Comparison of ENCODE assay signal across 19 cellular contexts in genomic region chr2:158995677-158996049, GRCh38. TPM values are rescaled to one million over a fixed set of nuclear protein-coding genes. Genes with fewer than 3 reads are reported as not detected.
DNase-seq lines count a peak whose midpoint lies in the region; ATAC-seq and TF ChIP-seq lines count a peak whose summit lies in the region.
"Had no signal": no experiment of that assay in that cellular context is flagged by ENCODE, and none has a peak within 500 bp of the region (broad histone marks: within the 10 kb centered on the region; RNA-seq: fewer than 3 reads in every experiment).

No MANE protein-coding gene starts in this region.

- no peak for DNase-seq in Right ventricle myocardium superior
- DNase-seq in Right ventricle myocardium inferior (ENCODE audit: missing footprints): no peak
- DNase-seq in RWPE1 (ENCODE audit: low spot score): no peak
- peak; percentile 77 for DNase-seq in islet precursor cell
- no peak for DNase-seq in type B pancreatic cell (ENCODE audit: extremely low spot score, unreplicated experiment)
- DNase-seq in NCI-H526 treated with DMSO at 0.1 percent for 48 hours (lab: John Stamatoyannopoulos, UW): no peak
- no peak for DNase-seq in activated CD4-positive, alpha-beta memory T cell treated with anti-CD3 and anti-CD28 coated beads for 36 hours
- DNase-seq: activated CD4-positive, alpha-beta T cell treated with anti-CD3 and anti-CD28 coated beads, Interleukin-2, amount 50 U/mL, for 1 hour; activated CD8-positive, alpha-beta memory T cell treated with anti-CD3 and anti-CD28 coated beads, Interleukin-2, amount 50 U/mL, for 4 hours; activated naive CD8-positive, alpha-beta T cell treated with anti-CD3 and anti-CD28 coated beads for 36 hours; brain microvascular endothelial cell; colonic mucosa; NCI-H2081 treated with DMSO at 0.1 percent for 48 hours; NCI-H446; spleen; stimulated activated naive CD8-positive, alpha-beta T cell treated with anti-CD3 and anti-CD28 coated beads, Interleukin-15, amount 100 ng/mL, for 72 hours had no signal

- POLR2A ChIA-PET in RWPE1 (lab: Yijun Ruan, JAX; ENCODE audit: low non-redundant PET): no interaction called here
- POLR2A ChIA-PET in activated CD4-positive, alpha-beta memory T cell treated with anti-CD3 and anti-CD28 coated beads for 36 hours (lab: Charles Lee): no interaction called here

- H3K27ac Mint-ChIP-seq in type B pancreatic cell: peak overlapping the region; percentile 34
- H3K27ac Mint-ChIP-seq in activated CD4-positive, alpha-beta memory T cell treated with anti-CD3 and anti-CD28 coated beads for 36 hours: no peak overlapping the region
- H3K27ac Mint-ChIP-seq: activated naive CD8-positive, alpha-beta T cell treated with anti-CD3 and anti-CD28 coated beads for 36 hours; activated T-helper 2 cell treated with anti-CD3 and anti-CD28 coated beads, Interferon-gamma antibody, Interleukin-2, Interleukin-4, amounts not matched to agents 10 μg/mL and 5 μg/mL and 100 μg/mL, durations not matched to agents 14 hours and 24 hours and 36 hours; stimulated activated naive CD8-positive, alpha-beta T cell treated with anti-CD3 and anti-CD28 coated beads, Interleukin-15, amount 100 ng/mL, for 72 hours had no signal

- intact Hi-C loops in Right ventricle myocardium superior (cut with DNase I) (no loop called here), Right ventricle myocardium inferior (cut with DNase I) (no loop called here)
- intact Hi-C loops in activated CD4-positive, alpha-beta memory T cell treated with anti-CD3 and anti-CD28 coated beads for 36 hours (cut with micrococcal nuclease): no loop called here

- peak overlapping the region; percentile 12 for H3K4me3 Mint-ChIP-seq in type B pancreatic cell
- H3K4me3 Mint-ChIP-seq in activated CD4-positive, alpha-beta memory T cell treated with anti-CD3 and anti-CD28 coated beads for 36 hours: no peak overlapping the region
- H3K4me3 Mint-ChIP-seq: activated naive CD8-positive, alpha-beta T cell treated with anti-CD3 and anti-CD28 coated beads for 36 hours; stimulated activated naive CD8-positive, alpha-beta T cell treated with anti-CD3 and anti-CD28 coated beads, Interleukin-15, amount 100 ng/mL, for 72 hours had no signal

- H3K27ac ChIP-seq in RWPE1: peak overlapping the region; percentile 62
- H3K27ac ChIP-seq: brain microvascular endothelial cell, colonic mucosa, neutrophil, spleen had no signal

- no peak for TF ChIP-seq CTCF in RWPE1 (conservative IDR thresholded peaks at IDR 0.05; ENCODE audit: low read depth)
- TF ChIP-seq CTCF in type B pancreatic cell (conservative IDR thresholded peaks at IDR 0.05): no peak

- H3K27me3 Mint-ChIP-seq in type B pancreatic cell: no peaks in the 10 kb centered on the region
- peaks cover 3% of the 10 kb centered on the region for H3K27me3 Mint-ChIP-seq in activated CD4-positive, alpha-beta memory T cell treated with anti-CD3 and anti-CD28 coated beads for 36 hours
- H3K27me3 Mint-ChIP-seq: stimulated activated naive CD8-positive, alpha-beta T cell treated with anti-CD3 and anti-CD28 coated beads, Interleukin-15, amount 100 ng/mL, for 72 hours had no signal

- no peaks in the 10 kb centered on the region for H3K9me3 Mint-ChIP-seq in type B pancreatic cell
- no peaks in the 10 kb centered on the region for H3K9me3 Mint-ChIP-seq in activated CD4-positive, alpha-beta memory T cell treated with anti-CD3 and anti-CD28 coated beads for 36 hours
- H3K9me3 Mint-ChIP-seq: activated naive CD8-positive, alpha-beta T cell treated with anti-CD3 and anti-CD28 coated beads for 36 hours; activated T-helper 2 cell treated with anti-CD3 and anti-CD28 coated beads, Interferon-gamma antibody, Interleukin-2, Interleukin-4, amounts not matched to agents 10 μg/mL and 5 μg/mL and 100 μg/mL, durations not matched to agents 14 hours and 24 hours and 36 hours; stimulated activated naive CD8-positive, alpha-beta T cell treated with anti-CD3 and anti-CD28 coated beads, Interleukin-15, amount 100 ng/mL, for 72 hours had no signal

- peaks cover 7% of the 10 kb centered on the region for H3K36me3 Mint-ChIP-seq in type B pancreatic cell
- no peaks in the 10 kb centered on the region for H3K36me3 Mint-ChIP-seq in activated CD4-positive, alpha-beta memory T cell treated with anti-CD3 and anti-CD28 coated beads for 36 hours
- H3K36me3 Mint-ChIP-seq: activated naive CD8-positive, alpha-beta T cell treated with anti-CD3 and anti-CD28 coated beads for 36 hours had no signal

- ATAC-seq in Right ventricle myocardium superior (ENCODE audit: poor library complexity) (peak; percentile 23), Right ventricle myocardium inferior (no peak), GM21381 (IDR thresholded peaks at IDR 0.05; ENCODE audit: unreplicated experiment) (no peak)
- ATAC-seq: stimulated activated naive CD8-positive, alpha-beta T cell treated with anti-CD3 and anti-CD28 coated beads, Interleukin-15, amount 100 ng/mL, for 72 hours had no signal

- CTCF ChIA-PET in RWPE1 (lab: Yijun Ruan, JAX): interaction anchor here (1.2 kb wide), 1 partner anchor 123 kb away, joined by 3 read pairs; no protein-coding TSS in a partner anchor
- CTCF ChIA-PET in activated CD4-positive, alpha-beta memory T cell treated with anti-CD3 and anti-CD28 coated beads for 36 hours (lab: Charles Lee): no interaction called here

- H3K4me1 Mint-ChIP-seq in type B pancreatic cell (ENCODE audit: unreplicated experiment): peaks cover 45% of the 10 kb centered on the region
- peaks cover 3% of the 10 kb centered on the region for H3K4me1 Mint-ChIP-seq in activated CD4-positive, alpha-beta memory T cell treated with anti-CD3 and anti-CD28 coated beads for 36 hours (ENCODE audit: low read depth)
- H3K4me1 Mint-ChIP-seq: stimulated activated naive CD8-positive, alpha-beta T cell treated with anti-CD3 and anti-CD28 coated beads, Interleukin-15, amount 100 ng/mL, for 72 hours had no signal

RNA-seq across cellular contexts. Expression of gene TANC1, which starts 27.2 kb away (rescaled TPM):
- total RNA-seq in Right ventricle myocardium superior: 56.2 TPM
- 62.4 TPM for total RNA-seq in Right ventricle myocardium inferior
- total RNA-seq in type B pancreatic cell (ENCODE audit: low replicate concordance): 56.9 and 138 TPM in 2 replicates
- total RNA-seq in activated CD4-positive, alpha-beta memory T cell treated with anti-CD3 and anti-CD28 coated beads for 36 hours: under 1 TPM; 0.63 to 0.86 TPM

Comparison
In these comparisons a context has a peak if more than half of its experiments do, and no peak if none do; other contexts are left out.
1. RNA of gene TANC1, which starts 27.2 kb away (total RNA-seq): 62.4 TPM in Right ventricle myocardium inferior (single experiment), 56.9 to 138 TPM in type B pancreatic cell and 56.2 TPM in Right ventricle myocardium superior (single experiment); 0.63 to 0.86 TPM in activated CD4-positive, alpha-beta memory T cell treated with anti-CD3 and anti-CD28 coated beads for 36 hours; every median in the first group is over 10 times any median in the second.